1 cellular context compared by ENCODE assay signal in the genomic region with DNA sequence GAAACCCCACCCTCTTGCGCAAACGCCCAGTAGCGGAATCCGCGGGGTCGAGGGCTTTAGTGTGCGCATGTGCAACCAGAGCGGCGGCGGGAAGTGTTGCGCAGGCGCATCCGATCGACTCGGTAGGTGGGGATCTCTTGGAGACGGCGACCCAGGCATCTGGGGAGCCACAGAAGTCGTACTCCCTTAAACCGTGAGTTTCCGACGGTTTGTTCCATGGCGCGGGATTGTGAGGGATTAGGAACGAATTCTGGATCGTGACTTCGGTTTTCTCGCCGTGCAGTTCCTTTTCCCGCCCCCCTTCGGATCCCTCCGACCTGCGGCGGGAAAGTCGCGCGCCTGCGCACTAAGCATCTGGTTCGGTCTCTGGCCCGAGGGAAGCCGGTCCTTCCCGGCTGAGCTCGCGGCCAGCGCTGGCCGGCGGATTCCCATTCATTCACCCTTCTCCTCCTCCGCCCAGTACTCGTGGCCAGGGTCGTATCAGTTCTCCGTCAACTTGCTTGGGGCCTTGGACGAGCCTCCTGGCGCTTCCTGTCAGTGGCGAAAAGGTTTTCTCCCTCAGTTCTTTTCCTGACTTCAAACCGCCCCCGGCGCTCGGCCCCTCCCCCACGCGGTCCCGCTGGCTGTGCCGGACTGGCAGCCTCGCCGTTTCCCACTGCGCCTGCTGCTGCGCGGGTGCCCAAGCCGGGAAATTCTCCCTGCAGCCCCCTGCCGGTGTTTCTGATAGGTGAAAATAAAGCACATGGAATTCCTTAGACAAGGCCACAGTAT.
TF ChIP-seq lines count a peak whose summit lies in the region.

A gene (plus strand): TSS at position 96 of the 771 bp plus-strand sequence. CDS start 866 bp downstream, outside the sequence.

TF ChIP-seq in K562, 482 proteins besides CTCF, POLR2A, EP300 and RAD21 (continued from another document and continues in another):
- TF ChIP-seq, protein P1, sequence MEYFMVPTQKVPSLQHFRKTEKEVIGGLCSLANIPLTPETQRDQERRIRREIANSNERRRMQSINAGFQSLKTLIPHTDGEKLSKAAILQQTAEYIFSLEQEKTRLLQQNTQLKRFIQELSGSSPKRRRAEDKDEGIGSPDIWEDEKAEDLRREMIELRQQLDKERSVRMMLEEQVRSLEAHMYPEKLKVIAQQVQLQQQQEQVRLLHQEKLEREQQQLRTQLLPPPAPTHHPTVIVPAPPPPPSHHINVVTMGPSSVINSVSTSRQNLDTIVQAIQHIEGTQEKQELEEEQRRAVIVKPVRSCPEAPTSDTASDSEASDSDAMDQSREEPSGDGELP (CRISPR knock-in tag; IDR thresholded peaks at IDR 0.05; ENCODE audit: borderline replicate concordance) = peak; percentile 72
- TF ChIP-seq ZNF253 (CRISPR knock-in tag; conservative IDR thresholded peaks at IDR 0.05) (no peak), ETV1 (tag; conservative IDR thresholded peaks at IDR 0.05; ENCODE audit: low read depth) (0 out of 2 replicates have a peak, but pooled peaks have one; percentile 26), ZNF766 (CRISPR knock-in tag; conservative IDR thresholded peaks at IDR 0.05) (no peak), NFE2 (IDR thresholded peaks at IDR 0.05; ENCODE audit: low read depth) (no peak), KLF1 (tag; IDR thresholded peaks at IDR 0.05) (peak; percentile 96), RBM25 (IDR thresholded peaks at IDR 0.05; ENCODE audit: low read depth, low read length, severe bottlenecking) (no peak), SUPT5H (IDR thresholded peaks at IDR 0.05) (peak; percentile 87), TAF9B (IDR thresholded peaks at IDR 0.05; ENCODE audit: partially characterized antibody) (peak; percentile 62), NFATC3 (IDR thresholded peaks at IDR 0.05) (no peak), HIVEP1 (CRISPR knock-in tag; IDR thresholded peaks at IDR 0.05) (no peak), IFI16 (CRISPR knock-in tag; IDR thresholded peaks at IDR 0.05) (no peak), SMARCB1 (IDR thresholded peaks at IDR 0.05; ENCODE audit: insufficient read length, low read depth) (no peak), TEAD2 (tag; IDR thresholded peaks at IDR 0.05) (no peak), POU5F1 (IDR thresholded peaks at IDR 0.05; ENCODE audit: borderline replicate concordance, low read depth, low read length, partially characterized antibody) (peak; percentile 78), KAT2B (IDR thresholded peaks at IDR 0.05; ENCODE audit: low read depth, low read length) (no peak), ZFX (CRISPR knock-in tag; IDR thresholded peaks at IDR 0.05) (peak; percentile 61), ZNF76 (CRISPR knock-in tag; IDR thresholded peaks at IDR 0.05; ENCODE audit: borderline replicate concordance) (0 out of 2 replicates have a peak, but pooled peaks have one; percentile 31), SREBF2 (CRISPR knock-in tag; IDR thresholded peaks at IDR 0.05) (no peak), CBX1 (IDR thresholded peaks at IDR 0.05; ENCODE audit: low read depth) (peak; percentile 42; the same call in 1 of the 2 replicates), ZNF184 (CRISPR knock-in tag; IDR thresholded peaks at IDR 0.05) (no peak), NCOR1 (IDR thresholded peaks at IDR 0.05) (peak; percentile 28), SIRT6 (IDR thresholded peaks at IDR 0.05; ENCODE audit: low read depth, low read length) (no peak), HDAC2 (IDR thresholded peaks at IDR 0.05) (peak; percentile 73; the same call in 1 of the 2 replicates), POLR3A (IDR thresholded peaks at IDR 0.05; ENCODE audit: borderline replicate concordance, extremely low read depth, insufficient read depth, insufficient read length) (no peak), JUN (IDR thresholded peaks at IDR 0.05; ENCODE audit: borderline replicate concordance, low read depth, low read length) (peak; percentile 35; the same call in 1 of the 2 replicates), JUN (CRISPR knock-in tag; IDR thresholded peaks at IDR 0.05; ENCODE audit: borderline replicate concordance) (0 out of 2 replicates have a peak, but pooled peaks have one; percentile 74), ZNF696 (CRISPR knock-in tag; conservative IDR thresholded peaks at IDR 0.05) (no peak), SMAD2 (IDR thresholded peaks at IDR 0.05; ENCODE audit: low read depth, low read length) (no peak), SIX5 (IDR thresholded peaks at IDR 0.05; ENCODE audit: borderline replicate concordance in 1 of 2, insufficient read depth in 1 of 2, low read depth in 1 of 2, low read length in 2 of 2) (no peak), MAFG (tag; conservative IDR thresholded peaks at IDR 0.05) (0 out of 2 replicates have a peak, but pooled peaks have one; percentile 1), GABPB1 (CRISPR knock-in tag; IDR thresholded peaks at IDR 0.05) (peak; percentile 72), SMC3 (conservative IDR thresholded peaks at IDR 0.05; ENCODE audit: insufficient read depth, low read depth, low read length) (no peak), ZNF124 (CRISPR knock-in tag; IDR thresholded peaks at IDR 0.05) (no peak), NCOA6 (IDR thresholded peaks at IDR 0.05) (no peak), U2AF1 (optimal IDR thresholded peaks at IDR 0.05; ENCODE audit: low read depth, low read length) (no peak), ZZZ3 (IDR thresholded peaks at IDR 0.05) (peak; percentile 98), ZNF408 (CRISPR knock-in tag; IDR thresholded peaks at IDR 0.05; ENCODE audit: low read depth) (no peak)
- TF ChIP-seq, protein P2, sequence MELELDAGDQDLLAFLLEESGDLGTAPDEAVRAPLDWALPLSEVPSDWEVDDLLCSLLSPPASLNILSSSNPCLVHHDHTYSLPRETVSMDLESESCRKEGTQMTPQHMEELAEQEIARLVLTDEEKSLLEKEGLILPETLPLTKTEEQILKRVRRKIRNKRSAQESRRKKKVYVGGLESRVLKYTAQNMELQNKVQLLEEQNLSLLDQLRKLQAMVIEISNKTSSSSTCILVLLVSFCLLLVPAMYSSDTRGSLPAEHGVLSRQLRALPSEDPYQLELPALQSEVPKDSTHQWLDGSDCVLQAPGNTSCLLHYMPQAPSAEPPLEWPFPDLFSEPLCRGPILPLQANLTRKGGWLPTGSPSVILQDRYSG (tag; conservative IDR thresholded peaks at IDR 0.05; ENCODE audit: low read depth) = no peak; the same call in 1 of the 2 replicates
- TF ChIP-seq, protein P3, sequence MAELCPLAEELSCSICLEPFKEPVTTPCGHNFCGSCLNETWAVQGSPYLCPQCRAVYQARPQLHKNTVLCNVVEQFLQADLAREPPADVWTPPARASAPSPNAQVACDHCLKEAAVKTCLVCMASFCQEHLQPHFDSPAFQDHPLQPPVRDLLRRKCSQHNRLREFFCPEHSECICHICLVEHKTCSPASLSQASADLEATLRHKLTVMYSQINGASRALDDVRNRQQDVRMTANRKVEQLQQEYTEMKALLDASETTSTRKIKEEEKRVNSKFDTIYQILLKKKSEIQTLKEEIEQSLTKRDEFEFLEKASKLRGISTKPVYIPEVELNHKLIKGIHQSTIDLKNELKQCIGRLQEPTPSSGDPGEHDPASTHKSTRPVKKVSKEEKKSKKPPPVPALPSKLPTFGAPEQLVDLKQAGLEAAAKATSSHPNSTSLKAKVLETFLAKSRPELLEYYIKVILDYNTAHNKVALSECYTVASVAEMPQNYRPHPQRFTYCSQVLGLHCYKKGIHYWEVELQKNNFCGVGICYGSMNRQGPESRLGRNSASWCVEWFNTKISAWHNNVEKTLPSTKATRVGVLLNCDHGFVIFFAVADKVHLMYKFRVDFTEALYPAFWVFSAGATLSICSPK (IDR thresholded peaks at IDR 0.05; ENCODE audit: borderline replicate concordance) = no peak; the same call in 1 of the 2 replicates
- TF ChIP-seq, protein P4, sequence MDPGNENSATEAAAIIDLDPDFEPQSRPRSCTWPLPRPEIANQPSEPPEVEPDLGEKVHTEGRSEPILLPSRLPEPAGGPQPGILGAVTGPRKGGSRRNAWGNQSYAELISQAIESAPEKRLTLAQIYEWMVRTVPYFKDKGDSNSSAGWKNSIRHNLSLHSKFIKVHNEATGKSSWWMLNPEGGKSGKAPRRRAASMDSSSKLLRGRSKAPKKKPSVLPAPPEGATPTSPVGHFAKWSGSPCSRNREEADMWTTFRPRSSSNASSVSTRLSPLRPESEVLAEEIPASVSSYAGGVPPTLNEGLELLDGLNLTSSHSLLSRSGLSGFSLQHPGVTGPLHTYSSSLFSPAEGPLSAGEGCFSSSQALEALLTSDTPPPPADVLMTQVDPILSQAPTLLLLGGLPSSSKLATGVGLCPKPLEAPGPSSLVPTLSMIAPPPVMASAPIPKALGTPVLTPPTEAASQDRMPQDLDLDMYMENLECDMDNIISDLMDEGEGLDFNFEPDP (CRISPR knock-in tag; IDR thresholded peaks at IDR 0.05) = no peak
- TF ChIP-seq, protein P5, sequence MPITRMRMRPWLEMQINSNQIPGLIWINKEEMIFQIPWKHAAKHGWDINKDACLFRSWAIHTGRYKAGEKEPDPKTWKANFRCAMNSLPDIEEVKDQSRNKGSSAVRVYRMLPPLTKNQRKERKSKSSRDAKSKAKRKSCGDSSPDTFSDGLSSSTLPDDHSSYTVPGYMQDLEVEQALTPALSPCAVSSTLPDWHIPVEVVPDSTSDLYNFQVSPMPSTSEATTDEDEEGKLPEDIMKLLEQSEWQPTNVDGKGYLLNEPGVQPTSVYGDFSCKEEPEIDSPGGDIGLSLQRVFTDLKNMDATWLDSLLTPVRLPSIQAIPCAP (CRISPR knock-in tag; IDR thresholded peaks at IDR 0.05; ENCODE audit: borderline replicate concordance) = no peak
- TF ChIP-seq, protein P6, sequence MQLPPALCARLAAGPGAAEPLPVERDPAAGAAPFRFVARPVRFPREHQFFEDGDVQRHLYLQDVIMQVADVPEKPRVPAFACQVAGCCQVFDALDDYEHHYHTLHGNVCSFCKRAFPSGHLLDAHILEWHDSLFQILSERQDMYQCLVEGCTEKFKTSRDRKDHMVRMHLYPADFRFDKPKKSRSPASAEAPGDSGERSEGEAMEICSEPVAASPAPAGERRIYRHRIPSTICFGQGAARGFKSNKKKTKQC (CRISPR knock-in tag; IDR thresholded peaks at IDR 0.05) = peak; percentile 66; the same call in 1 of the 2 replicates
- TF ChIP-seq, protein P7, sequence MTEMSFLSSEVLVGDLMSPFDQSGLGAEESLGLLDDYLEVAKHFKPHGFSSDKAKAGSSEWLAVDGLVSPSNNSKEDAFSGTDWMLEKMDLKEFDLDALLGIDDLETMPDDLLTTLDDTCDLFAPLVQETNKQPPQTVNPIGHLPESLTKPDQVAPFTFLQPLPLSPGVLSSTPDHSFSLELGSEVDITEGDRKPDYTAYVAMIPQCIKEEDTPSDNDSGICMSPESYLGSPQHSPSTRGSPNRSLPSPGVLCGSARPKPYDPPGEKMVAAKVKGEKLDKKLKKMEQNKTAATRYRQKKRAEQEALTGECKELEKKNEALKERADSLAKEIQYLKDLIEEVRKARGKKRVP (CRISPR knock-in tag; IDR thresholded peaks at IDR 0.05) = no peak
- TF ChIP-seq, protein P8, sequence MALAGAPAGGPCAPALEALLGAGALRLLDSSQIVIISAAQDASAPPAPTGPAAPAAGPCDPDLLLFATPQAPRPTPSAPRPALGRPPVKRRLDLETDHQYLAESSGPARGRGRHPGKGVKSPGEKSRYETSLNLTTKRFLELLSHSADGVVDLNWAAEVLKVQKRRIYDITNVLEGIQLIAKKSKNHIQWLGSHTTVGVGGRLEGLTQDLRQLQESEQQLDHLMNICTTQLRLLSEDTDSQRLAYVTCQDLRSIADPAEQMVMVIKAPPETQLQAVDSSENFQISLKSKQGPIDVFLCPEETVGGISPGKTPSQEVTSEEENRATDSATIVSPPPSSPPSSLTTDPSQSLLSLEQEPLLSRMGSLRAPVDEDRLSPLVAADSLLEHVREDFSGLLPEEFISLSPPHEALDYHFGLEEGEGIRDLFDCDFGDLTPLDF (CRISPR knock-in tag; IDR thresholded peaks at IDR 0.05) = peak; percentile 97
- TF ChIP-seq, protein P9, sequence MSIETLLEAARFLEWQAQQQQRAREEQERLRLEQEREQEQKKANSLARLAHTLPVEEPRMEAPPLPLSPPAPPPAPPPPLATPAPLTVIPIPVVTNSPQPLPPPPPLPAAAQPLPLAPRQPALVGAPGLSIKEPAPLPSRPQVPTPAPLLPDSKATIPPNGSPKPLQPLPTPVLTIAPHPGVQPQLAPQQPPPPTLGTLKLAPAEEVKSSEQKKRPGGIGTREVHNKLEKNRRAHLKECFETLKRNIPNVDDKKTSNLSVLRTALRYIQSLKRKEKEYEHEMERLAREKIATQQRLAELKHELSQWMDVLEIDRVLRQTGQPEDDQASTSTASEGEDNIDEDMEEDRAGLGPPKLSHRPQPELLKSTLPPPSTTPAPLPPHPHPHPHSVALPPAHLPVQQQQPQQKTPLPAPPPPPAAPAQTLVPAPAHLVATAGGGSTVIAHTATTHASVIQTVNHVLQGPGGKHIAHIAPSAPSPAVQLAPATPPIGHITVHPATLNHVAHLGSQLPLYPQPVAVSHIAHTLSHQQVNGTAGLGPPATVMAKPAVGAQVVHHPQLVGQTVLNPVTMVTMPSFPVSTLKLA (conservative IDR thresholded peaks at IDR 0.05) = peak; percentile 81 to 90
- TF ChIP-seq, protein P10, sequence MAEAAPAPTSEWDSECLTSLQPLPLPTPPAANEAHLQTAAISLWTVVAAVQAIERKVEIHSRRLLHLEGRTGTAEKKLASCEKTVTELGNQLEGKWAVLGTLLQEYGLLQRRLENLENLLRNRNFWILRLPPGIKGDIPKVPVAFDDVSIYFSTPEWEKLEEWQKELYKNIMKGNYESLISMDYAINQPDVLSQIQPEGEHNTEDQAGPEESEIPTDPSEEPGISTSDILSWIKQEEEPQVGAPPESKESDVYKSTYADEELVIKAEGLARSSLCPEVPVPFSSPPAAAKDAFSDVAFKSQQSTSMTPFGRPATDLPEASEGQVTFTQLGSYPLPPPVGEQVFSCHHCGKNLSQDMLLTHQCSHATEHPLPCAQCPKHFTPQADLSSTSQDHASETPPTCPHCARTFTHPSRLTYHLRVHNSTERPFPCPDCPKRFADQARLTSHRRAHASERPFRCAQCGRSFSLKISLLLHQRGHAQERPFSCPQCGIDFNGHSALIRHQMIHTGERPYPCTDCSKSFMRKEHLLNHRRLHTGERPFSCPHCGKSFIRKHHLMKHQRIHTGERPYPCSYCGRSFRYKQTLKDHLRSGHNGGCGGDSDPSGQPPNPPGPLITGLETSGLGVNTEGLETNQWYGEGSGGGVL (CRISPR knock-in tag; IDR thresholded peaks at IDR 0.05) = no peak
- TF ChIP-seq, protein P11, sequence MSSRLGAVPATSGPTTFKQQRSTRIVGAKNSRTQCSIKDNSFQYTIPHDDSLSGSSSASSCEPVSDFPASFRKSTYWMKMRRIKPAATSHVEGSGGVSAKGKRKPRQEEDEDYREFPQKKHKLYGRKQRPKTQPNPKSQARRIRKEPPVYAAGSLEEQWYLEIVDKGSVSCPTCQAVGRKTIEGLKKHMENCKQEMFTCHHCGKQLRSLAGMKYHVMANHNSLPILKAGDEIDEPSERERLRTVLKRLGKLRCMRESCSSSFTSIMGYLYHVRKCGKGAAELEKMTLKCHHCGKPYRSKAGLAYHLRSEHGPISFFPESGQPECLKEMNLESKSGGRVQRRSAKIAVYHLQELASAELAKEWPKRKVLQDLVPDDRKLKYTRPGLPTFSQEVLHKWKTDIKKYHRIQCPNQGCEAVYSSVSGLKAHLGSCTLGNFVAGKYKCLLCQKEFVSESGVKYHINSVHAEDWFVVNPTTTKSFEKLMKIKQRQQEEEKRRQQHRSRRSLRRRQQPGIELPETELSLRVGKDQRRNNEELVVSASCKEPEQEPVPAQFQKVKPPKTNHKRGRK (tag; IDR thresholded peaks at IDR 0.05) = no peak
- TF ChIP-seq, protein P12, sequence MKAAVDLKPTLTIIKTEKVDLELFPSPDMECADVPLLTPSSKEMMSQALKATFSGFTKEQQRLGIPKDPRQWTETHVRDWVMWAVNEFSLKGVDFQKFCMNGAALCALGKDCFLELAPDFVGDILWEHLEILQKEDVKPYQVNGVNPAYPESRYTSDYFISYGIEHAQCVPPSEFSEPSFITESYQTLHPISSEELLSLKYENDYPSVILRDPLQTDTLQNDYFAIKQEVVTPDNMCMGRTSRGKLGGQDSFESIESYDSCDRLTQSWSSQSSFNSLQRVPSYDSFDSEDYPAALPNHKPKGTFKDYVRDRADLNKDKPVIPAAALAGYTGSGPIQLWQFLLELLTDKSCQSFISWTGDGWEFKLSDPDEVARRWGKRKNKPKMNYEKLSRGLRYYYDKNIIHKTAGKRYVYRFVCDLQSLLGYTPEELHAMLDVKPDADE (conservative IDR thresholded peaks at IDR 0.05; ENCODE audit: control insufficient read depth, low read depth, low read length) = no peak
